12 cellular contexts compared by ENCODE assay signal in genomic region chr19:2333027-2333806, GRCh38. TPM values are rescaled to one million over a fixed set of nuclear protein-coding genes. Genes with fewer than 3 reads are reported as not detected.
DNase-seq lines count a peak whose midpoint lies in the region; ATAC-seq and TF ChIP-seq lines count a peak whose summit lies in the region.
"Had no signal": no experiment of that assay in that cellular context is flagged by ENCODE, and none has a peak within 500 bp of the region (broad histone marks: within the 10 kb centered on the region; RNA-seq: fewer than 3 reads in every experiment).

No MANE protein-coding gene starts in this region.

- no peaks in the 10 kb centered on the region for H3K36me3 ChIP-seq in body of pancreas (replicated peaks in 1 of 2; ENCODE audit: insufficient read depth in 1 of 2, low read depth in 2 of 2)
- no peaks in the 10 kb centered on the region for H3K36me3 ChIP-seq in effector memory CD4-positive, alpha-beta T cell (ENCODE audit: control insufficient read depth, insufficient read depth, low read length)

- peak in 1 of 7 experiments; percentile 2 for TF ChIP-seq CTCF in body of pancreas (IDR thresholded peaks at IDR 0.05)

- H3K4me3 ChIP-seq in body of pancreas, result no peak overlapping the region
- no peak overlapping the region for H3K4me3 ChIP-seq in effector memory CD4-positive, alpha-beta T cell (ENCODE audit: insufficient read depth, low read depth, low read length, poor library complexity, severe bottlenecking)
- H3K4me3 ChIP-seq: A549 had no signal

- TF ChIP-seq POLR2A in body of pancreas (IDR thresholded peaks at IDR 0.05), result peak in 1 of 3 donors; percentile 14

- WGBS in body of pancreas, 2 donors, result 16 to 36% methylated on average over 17 to 26 of the region's 27 CpGs

- H3K4me1 ChIP-seq in body of pancreas, result peaks cover 62% of the 10 kb centered on the region
- peaks cover 20% of the 10 kb centered on the region for H3K4me1 ChIP-seq in effector memory CD4-positive, alpha-beta T cell (ENCODE audit: control insufficient read depth, insufficient read depth, low read length, poor library complexity, severe bottlenecking)

- ATAC-seq in body of pancreas (peak; percentile 8), HG03139 (IDR thresholded peaks at IDR 0.05; ENCODE audit: unreplicated experiment) (no peak)

- no peaks in the 10 kb centered on the region for H3K9me3 ChIP-seq in body of pancreas
- no peaks in the 10 kb centered on the region for H3K9me3 ChIP-seq in effector memory CD4-positive, alpha-beta T cell (ENCODE audit: control insufficient read depth, low read length)
- H3K9me3 ChIP-seq: A549 had no signal

- H3K27ac ChIP-seq in body of pancreas, result peak overlapping the region; percentile 9 to 81 (median 74)
- H3K27ac ChIP-seq in effector memory CD4-positive, alpha-beta T cell (ENCODE audit: insufficient read depth, low read length, poor library complexity, severe bottlenecking), result no peak overlapping the region
- H3K27ac ChIP-seq: A549 had no signal

- intact Hi-C loops in body of pancreas (cut with DNase I), result no loop called here

- DNase-seq in NCI-H2227 (lab: John Stamatoyannopoulos, UW; ENCODE audit: unreplicated experiment), result peak; percentile 42
- DNase-seq in NCI-H2227 treated with DMSO at 0.1 percent for 48 hours (lab: John Stamatoyannopoulos, UW), result no peak
- peak; percentile 88 for DNase-seq in NCI-H2196 (lab: John Stamatoyannopoulos, UW; ENCODE audit: unreplicated experiment)
- peak; percentile 37 to 70 (median 63) for DNase-seq in body of pancreas
- peak; percentile 52 for DNase-seq in retina
- DNase-seq in NCI-H1930 (lab: John Stamatoyannopoulos, UW), result no peak
- no peak for DNase-seq in effector memory CD4-positive, alpha-beta T cell
- DNase-seq: KBM-7, midbrain, T1000 had no signal

- H3K27me3 ChIP-seq in body of pancreas, result no peaks in the 10 kb centered on the region
- no peaks in the 10 kb centered on the region for H3K27me3 ChIP-seq in effector memory CD4-positive, alpha-beta T cell (replicated peaks; ENCODE audit: control insufficient read depth, insufficient read depth, low read length, poor library complexity, severe bottlenecking)

RNA-seq across cellular contexts. Expression of gene SPPL2B, which starts 4.7 kb away (rescaled TPM):
- total RNA-seq in body of pancreas, result 100 to 1,000 TPM in 1 of 2 donors, 10 to 100 TPM in 1; 75.8 to 202 TPM

RNA-seq across cellular contexts. Expression of gene LSM7, which starts 4.8 kb away (rescaled TPM):
- total RNA-seq in body of pancreas, result 10 to 100 TPM; 45.7 to 69.9 TPM

RNA-seq across cellular contexts. Expression of gene LINGO3, which starts 25.3 kb away (rescaled TPM):
- not detected for total RNA-seq in body of pancreas

RNA-seq across cellular contexts. Expression of gene TMPRSS9, which starts 26.8 kb away (rescaled TPM):
- total RNA-seq in body of pancreas, result not detected

RNA-seq across cellular contexts. Expression of gene PEAK3, which starts 51.2 kb away (rescaled TPM):
- total RNA-seq in body of pancreas, result under 1 TPM; 0.66 to 0.78 TPM

Comparison
In these comparisons a context has a peak if more than half of its experiments do, and no peak if none do; other contexts are left out.
1. DNase-seq: peak in NCI-H2227 (single experiment), NCI-H2196 (single experiment), body of pancreas (4 of 4) and retina (single experiment); none in NCI-H2227 treated with DMSO at 0.1 percent for 48 hours (single experiment), NCI-H1930 (0 of 2) and effector memory CD4-positive, alpha-beta T cell (0 of 3).